ENCODE assay signal across 18 cellular contexts in the genomic region with DNA sequence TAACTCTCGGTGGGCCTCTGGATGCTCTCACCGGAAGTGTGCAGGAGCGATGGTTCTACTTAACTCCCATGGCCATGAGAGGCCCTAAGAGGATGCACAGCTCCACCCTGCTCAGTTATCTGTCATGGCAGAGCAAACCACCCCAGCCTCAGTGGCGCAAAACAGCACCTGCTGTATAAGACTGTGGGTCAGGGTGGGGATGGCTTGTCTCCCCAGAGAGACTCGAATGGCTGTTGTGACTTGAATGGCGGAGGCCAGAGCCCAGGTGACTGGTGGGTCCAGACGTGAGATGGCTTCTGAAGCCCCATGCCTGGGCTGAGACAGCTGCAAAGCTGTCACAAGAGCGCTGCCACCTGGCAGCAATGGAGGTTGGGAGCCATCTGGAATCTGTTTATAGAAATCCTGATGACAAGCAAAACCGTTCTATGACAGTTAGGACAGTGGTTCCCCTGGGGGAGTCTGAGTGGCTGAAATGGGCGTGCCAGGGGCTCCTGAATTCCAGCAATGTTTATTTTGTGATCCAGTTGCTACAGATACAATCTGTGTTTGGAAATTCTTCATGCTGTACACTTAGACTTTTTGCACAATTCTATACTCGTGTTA.
"Had no signal": no experiment of that assay in that cellular context is flagged by ENCODE, and none has a peak within 500 bp of the region (broad histone marks: within the 10 kb centered on the region; RNA-seq: fewer than 3 reads in every experiment).

No MANE protein-coding gene starts in this region.

- DNase-seq: activated CD4-positive, alpha-beta T cell treated with anti-CD3 and anti-CD28 coated beads, Interleukin-2, amount 10 ng/mL, durations not matched to agents 24 days and 14 days; activated CD8-positive, alpha-beta memory T cell treated with anti-CD3 and anti-CD28 coated beads, Interleukin-2, amount 50 U/mL, for 4 hours; activated CD8-positive, alpha-beta T cell treated with anti-CD3 and anti-CD28 coated beads for 36 hours; activated naive CD4-positive, alpha-beta T cell treated with anti-CD3 and anti-CD28 coated beads, Interleukin-2, amount 10 ng/mL, durations not matched to agents 7 days and 5 days; activated naive CD8-positive, alpha-beta T cell treated with anti-CD3 and anti-CD28 coated beads, Interleukin-2, amount 50 U/mL, for 24 hours; activated T-cell treated with anti-CD3 and anti-CD28 coated beads, Interleukin-2, amount 50 U/mL, for 4 hours; aorta; brain microvascular endothelial cell; cortex of kidney; kidney glomerular epithelial cell; psoas muscle; right lobe of liver; small intestine; stimulated activated CD4-positive, alpha-beta T cell treated with anti-CD3 and anti-CD28 coated beads, Interleukin-15, amount 100 ng/mL, for 24 hours; stimulated activated CD4-positive, alpha-beta T cell treated with anti-CD3 and anti-CD28 coated beads, Interleukin-2, amount 100 ng/mL, for 48 hours; stimulated activated naive CD8-positive, alpha-beta T cell treated with anti-CD3 and anti-CD28 coated beads, Interleukin-15, amount 100 ng/mL, for 72 hours; T-helper 1 cell; T-helper 9 cell had no signal
